ENCODE assay signal across 10 cellular contexts in the genomic region with DNA sequence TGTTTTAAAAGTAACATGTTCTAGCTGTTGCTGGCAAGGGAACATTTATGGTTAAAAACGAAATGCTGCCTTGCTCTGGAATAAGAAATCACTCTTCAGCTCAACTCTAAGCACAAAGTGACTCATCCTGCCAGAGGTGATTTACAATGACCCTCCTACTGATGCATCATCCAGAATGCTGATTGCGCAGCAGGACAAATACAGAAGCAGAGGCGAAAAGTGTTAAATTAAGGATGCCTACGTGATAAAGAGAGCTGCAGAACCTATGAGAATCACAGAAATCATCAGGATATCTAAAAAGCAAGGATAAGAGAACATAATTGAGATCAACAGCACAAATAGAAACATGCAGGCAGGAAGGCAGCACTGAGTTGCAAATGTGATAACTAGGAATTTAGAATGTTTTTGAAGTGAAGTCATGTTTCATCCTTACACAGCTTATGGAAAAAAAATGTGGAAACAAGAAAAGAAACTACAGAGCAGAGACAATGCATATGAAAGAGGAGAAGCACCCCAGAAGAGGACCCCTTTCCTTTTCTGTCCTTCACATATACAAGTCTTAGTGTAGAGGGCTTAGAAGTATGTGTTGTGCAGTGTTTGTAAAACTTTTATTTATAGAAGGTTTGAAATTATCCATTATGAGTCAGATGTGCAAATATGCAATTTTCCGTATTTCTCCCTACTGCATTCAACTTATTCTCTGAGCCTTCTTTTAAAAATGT.
DNase-seq lines count a peak whose midpoint lies in the region; ATAC-seq and TF ChIP-seq lines count a peak whose summit lies in the region.
"Had no signal": no experiment of that assay in that cellular context is flagged by ENCODE, and none has a peak within 500 bp of the region (broad histone marks: within the 10 kb centered on the region; RNA-seq: fewer than 3 reads in every experiment).

No MANE protein-coding gene starts in this region.

- H3K27ac ChIP-seq in HUES48 (ENCODE audit: low read depth, low read length): peak overlapping the region; percentile 83

- H3K4me3 ChIP-seq in AG04449 (ENCODE audit: low read depth, low read length) (peak overlapping the region; percentile 15), HUES48 (ENCODE audit: low read depth, low read length) (no peak overlapping the region; the same call in 1 of the 2 replicates), astrocyte of the spinal cord (ENCODE audit: low read depth, low read length) (peak overlapping the region; percentile 12)

- H3K9ac ChIP-seq in HUES48 (ENCODE audit: low read depth, low read length): no peak overlapping the region

- TF ChIP-seq CTCF in AG04449 (IDR thresholded peaks at IDR 0.05; ENCODE audit: insufficient read depth, low read length, missing control alignments) (no peak), astrocyte of the spinal cord (IDR thresholded peaks at IDR 0.05; ENCODE audit: low read depth, low read length) (no peak)

- CTCF ChIA-PET in AG04449 (lab: Yijun Ruan, JAX): interaction anchor here (0.8 to 1.5 kb wide), 3 partner anchors 9 to 37 kb away, joined by 3 to 5 read pairs (median 4); no protein-coding TSS in a partner anchor

- no peaks in the 10 kb centered on the region for H3K36me3 ChIP-seq in HUES48 (ENCODE audit: control insufficient read depth, insufficient read depth, low read length)

- no peak for ATAC-seq in GM19397 (IDR thresholded peaks at IDR 0.05; ENCODE audit: unreplicated experiment)

- H3K4me1 ChIP-seq in HUES48 (ENCODE audit: control insufficient read depth, insufficient read depth, low read length): peaks cover 28% of the 10 kb centered on the region

- DNase-seq in AG04449 (ENCODE audit: low read depth, low spot score) (peak; percentile 64), astrocyte of the spinal cord (ENCODE audit: low read depth, low spot score) (peak; percentile 91), kidney tubule cell (ENCODE audit: low spot score) (peak; percentile 75), NCI-H1048 (lab: John Stamatoyannopoulos, UW) (no peak), NCI-H2029 (lab: John Stamatoyannopoulos, UW) (no peak)
- DNase-seq in stimulated activated naive CD4-positive, alpha-beta T cell (lab: John Stamatoyannopoulos, UW): no peak
- DNase-seq: CD8-positive, alpha-beta memory T cell; nephron progenitor cell had no signal

- peaks cover 5% of the 10 kb centered on the region; the same call in 1 of the 2 replicates for H3K9me3 ChIP-seq in HUES48 (ENCODE audit: control insufficient read depth, insufficient read depth, low read length)

- in situ Hi-C loops in astrocyte of the spinal cord (cut with HindIII; ENCODE audit: low sequenced_read_pairs): no loop called here

- H3K27me3 ChIP-seq in HUES48 (ENCODE audit: control insufficient read depth, insufficient read depth, low read length): no peaks in the 10 kb centered on the region

- POLR2A ChIA-PET in AG04449 (lab: Yijun Ruan, JAX): interaction anchor here (0.7 to 2.0 kb wide), 2 partner anchors 15 to 36 kb away, joined by 3 to 7 read pairs; no protein-coding TSS in a partner anchor

Comparison
In these comparisons a context has a peak if more than half of its experiments do, and no peak if none do; other contexts are left out.
1. DNase-seq: peak in AG04449 (single experiment), astrocyte of the spinal cord (single experiment) and kidney tubule cell (single experiment); none in NCI-H1048 (single experiment), stimulated activated naive CD4-positive, alpha-beta T cell (0 of 6) and NCI-H2029 (single experiment).